ENCODE assay signal across 11 cellular contexts in genomic region chr3:60017631-60018030, GRCh38.
DNase-seq lines count a peak whose midpoint lies in the region; ATAC-seq lines count a peak whose summit lies in the region.
"Had no signal": no experiment of that assay in that cellular context is flagged by ENCODE, and none has a peak within 500 bp of the region (broad histone marks: within the 10 kb centered on the region; RNA-seq: fewer than 3 reads in every experiment).

No MANE protein-coding gene starts in this region.

- CTCF ChIA-PET in activated CD4-positive, alpha-beta T cell treated with anti-CD3 and anti-CD28 coated beads for 36 hours (lab: Charles Lee) = interaction anchor here (0.6 to 1.5 kb wide), 3 partner anchors 20 to 414 kb away, joined by 3 read pairs; no protein-coding TSS in a partner anchor

- peaks cover 4% of the 10 kb centered on the region for H3K9me3 ChIP-seq in effector memory CD4-positive, alpha-beta T cell (ENCODE audit: control insufficient read depth, low read length)
- H3K9me3 ChIP-seq: A549, transverse colon had no signal

- POLR2A ChIA-PET in activated CD4-positive, alpha-beta T cell treated with anti-CD3 and anti-CD28 coated beads for 36 hours (lab: Charles Lee) = interaction anchor here (1.2 to 1.4 kb wide), 2 partner anchors 10 to 63 kb away, joined by 3 to 5 read pairs; no protein-coding TSS in a partner anchor

- H3K36me3 Mint-ChIP-seq in activated CD4-positive, alpha-beta T cell treated with anti-CD3 and anti-CD28 coated beads for 36 hours (ENCODE audit: low read depth) = peaks cover 38% of the 10 kb centered on the region
- peaks cover 21% of the 10 kb centered on the region for H3K36me3 Mint-ChIP-seq in stimulated activated naive CD8-positive, alpha-beta T cell treated with anti-CD3 and anti-CD28 coated beads, Interleukin-15, Interleukin-2, amounts not matched to agents 100 ng/mL and 50 ng/mL, for 24 hours (ENCODE audit: low read depth)

- H3K4me1 ChIP-seq in effector memory CD4-positive, alpha-beta T cell (ENCODE audit: control insufficient read depth, insufficient read depth, low read length, poor library complexity, severe bottlenecking) = peaks cover 35% of the 10 kb centered on the region
- H3K4me1 ChIP-seq: A549, transverse colon had no signal

- peak; percentile 88 for ATAC-seq in activated CD4-positive, alpha-beta T cell treated with anti-CD3 and anti-CD28 coated beads for 36 hours
- ATAC-seq: A549, GM23338 had no signal

- H3K27ac Mint-ChIP-seq in activated CD4-positive, alpha-beta T cell treated with anti-CD3 and anti-CD28 coated beads for 36 hours = peak overlapping the region; percentile 95
- peak overlapping the region; percentile 90 for H3K27ac Mint-ChIP-seq in stimulated activated naive CD8-positive, alpha-beta T cell treated with anti-CD3 and anti-CD28 coated beads, Interleukin-15, Interleukin-2, amounts not matched to agents 100 ng/mL and 50 ng/mL, for 24 hours
- H3K27ac Mint-ChIP-seq: GM23338 had no signal

- peak; percentile 13 to 26 for DNase-seq in activated CD8-positive, alpha-beta memory T cell treated with anti-CD3 and anti-CD28 coated beads for 4 hours (ENCODE audit: low read depth in 2 of 2)
- no peak for DNase-seq in activated CD8-positive, alpha-beta memory T cell treated with anti-CD3 and anti-CD28 coated beads for 24 hours
- DNase-seq in activated CD4-positive, alpha-beta T cell treated with anti-CD3 and anti-CD28 coated beads for 36 hours = peak; percentile 77
- DNase-seq in effector memory CD4-positive, alpha-beta T cell = no peak
- DNase-seq in AML-193 (lab: John Stamatoyannopoulos, UW) (no peak), NCI-H774 (lab: John Stamatoyannopoulos, UW) (no peak), iPS-NIHi11 (ENCODE audit: low spot score) (no peak)
- DNase-seq: transverse colon had no signal

- peak overlapping the region; percentile 38 for H3K4me3 Mint-ChIP-seq in activated CD4-positive, alpha-beta T cell treated with anti-CD3 and anti-CD28 coated beads for 36 hours
- peak overlapping the region; percentile 65 for H3K4me3 Mint-ChIP-seq in stimulated activated naive CD8-positive, alpha-beta T cell treated with anti-CD3 and anti-CD28 coated beads, Interleukin-15, Interleukin-2, amounts not matched to agents 100 ng/mL and 50 ng/mL, for 24 hours
- H3K4me3 Mint-ChIP-seq: GM23338 had no signal

- H3K4me3 ChIP-seq in effector memory CD4-positive, alpha-beta T cell (ENCODE audit: insufficient read depth, low read depth, low read length, poor library complexity, severe bottlenecking) = no peak overlapping the region
- H3K4me3 ChIP-seq: A549, GM23338, transverse colon had no signal

- H3K27me3 Mint-ChIP-seq in activated CD4-positive, alpha-beta T cell treated with anti-CD3 and anti-CD28 coated beads for 36 hours = no peaks in the 10 kb centered on the region
- no peaks in the 10 kb centered on the region for H3K27me3 Mint-ChIP-seq in stimulated activated naive CD8-positive, alpha-beta T cell treated with anti-CD3 and anti-CD28 coated beads, Interleukin-15, Interleukin-2, amounts not matched to agents 100 ng/mL and 50 ng/mL, for 24 hours

- peaks cover 12% of the 10 kb centered on the region for H3K9me3 Mint-ChIP-seq in activated CD4-positive, alpha-beta T cell treated with anti-CD3 and anti-CD28 coated beads for 36 hours (ENCODE audit: low read depth)
- H3K9me3 Mint-ChIP-seq in stimulated activated naive CD8-positive, alpha-beta T cell treated with anti-CD3 and anti-CD28 coated beads, Interleukin-15, Interleukin-2, amounts not matched to agents 100 ng/mL and 50 ng/mL, for 24 hours = peaks cover 17% of the 10 kb centered on the region
- H3K9me3 Mint-ChIP-seq: GM23338 had no signal

- H3K27ac ChIP-seq in effector memory CD4-positive, alpha-beta T cell (ENCODE audit: insufficient read depth, low read length, poor library complexity, severe bottlenecking) = peak overlapping the region; percentile 38
- H3K27ac ChIP-seq: A549, transverse colon had no signal

- H3K27me3 ChIP-seq in effector memory CD4-positive, alpha-beta T cell (replicated peaks; ENCODE audit: control insufficient read depth, insufficient read depth, low read length, poor library complexity, severe bottlenecking) = no peaks in the 10 kb centered on the region
- H3K27me3 ChIP-seq: transverse colon had no signal

- intact Hi-C loops in activated CD4-positive, alpha-beta T cell treated with anti-CD3 and anti-CD28 coated beads for 36 hours (cut with DNase I, micrococcal nuclease) = loop anchor here (1.0 to 5.0 kb wide), 11 partner anchors 10 to 629 kb away; no protein-coding TSS in a partner anchor

- H3K4me1 Mint-ChIP-seq in activated CD4-positive, alpha-beta T cell treated with anti-CD3 and anti-CD28 coated beads for 36 hours = peaks cover 77% of the 10 kb centered on the region
- H3K4me1 Mint-ChIP-seq in stimulated activated naive CD8-positive, alpha-beta T cell treated with anti-CD3 and anti-CD28 coated beads, Interleukin-15, Interleukin-2, amounts not matched to agents 100 ng/mL and 50 ng/mL, for 24 hours (ENCODE audit: low read depth) = peaks cover 36% of the 10 kb centered on the region

- H3K36me3 ChIP-seq in effector memory CD4-positive, alpha-beta T cell (ENCODE audit: control insufficient read depth, insufficient read depth, low read length) = no peaks in the 10 kb centered on the region
- H3K36me3 ChIP-seq: transverse colon had no signal

Comparison
In these comparisons a context has a peak if more than half of its experiments do, and no peak if none do; other contexts are left out.
1. DNase-seq: peak in activated CD8-positive, alpha-beta memory T cell treated with anti-CD3 and anti-CD28 coated beads for 4 hours (2 of 2) and activated CD4-positive, alpha-beta T cell treated with anti-CD3 and anti-CD28 coated beads for 36 hours (single experiment); none in activated CD8-positive, alpha-beta memory T cell treated with anti-CD3 and anti-CD28 coated beads for 24 hours (single experiment), effector memory CD4-positive, alpha-beta T cell (0 of 3), AML-193 (0 of 2), NCI-H774 (single experiment) and iPS-NIHi11 (single experiment).